ENCODE assay signal across 29 cellular contexts in the genomic region with DNA sequence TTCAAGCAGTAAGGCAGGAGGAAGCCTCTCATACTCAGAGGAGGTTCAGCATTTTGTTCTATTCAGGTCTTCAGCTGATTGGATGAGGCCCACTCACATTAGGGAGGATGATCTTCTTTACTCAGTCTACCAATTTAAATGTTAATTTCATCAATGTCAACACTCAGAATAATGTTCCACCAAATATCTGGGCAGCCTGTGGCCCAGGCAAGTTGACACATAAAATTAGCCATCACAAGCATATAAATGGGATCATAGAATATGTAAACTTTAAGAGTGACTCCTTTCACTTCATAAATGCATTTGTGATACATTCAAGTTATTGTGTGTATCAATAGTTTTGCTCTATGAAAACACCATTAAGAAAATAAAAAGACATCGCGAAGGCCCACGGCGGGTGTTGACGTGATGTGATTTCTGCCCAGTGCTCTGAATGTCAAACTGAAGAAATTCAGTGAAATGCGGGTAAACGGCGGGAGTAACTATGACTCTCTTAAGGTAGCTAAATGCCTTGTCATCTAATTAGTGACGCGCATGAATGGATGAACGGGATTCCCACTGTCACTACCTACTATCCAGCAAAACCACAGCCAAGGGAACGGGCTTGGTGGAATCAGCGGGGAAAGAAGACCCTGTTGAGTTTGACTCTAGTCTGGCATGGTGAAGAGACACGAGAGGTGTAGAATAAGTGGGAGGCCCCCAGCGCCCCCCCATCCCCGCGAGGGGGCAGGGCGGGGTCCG.
DNase-seq lines count a peak whose midpoint lies in the region; ATAC-seq and TF ChIP-seq lines count a peak whose summit lies in the region.
"Had no signal": no experiment of that assay in that cellular context is flagged by ENCODE, and none has a peak within 500 bp of the region (broad histone marks: within the 10 kb centered on the region; RNA-seq: fewer than 3 reads in every experiment).

No MANE protein-coding gene starts in this region.

- H3K36me3 ChIP-seq in GM23248 (ENCODE audit: low read depth) = no peaks in the 10 kb centered on the region
- H3K36me3 ChIP-seq: left lung, neural progenitor cell, prostate gland, uterus, WERI-Rb-1 had no signal

- in situ Hi-C loops in GM23248 (cut with MboI) = no loop called here

- TF ChIP-seq CTCF in fibroblast of the aortic adventitia (IDR thresholded peaks at IDR 0.05; ENCODE audit: insufficient read depth, low read length) = no peak

- ATAC-seq in GM21723 (IDR thresholded peaks at IDR 0.05; ENCODE audit: unreplicated experiment) (no peak), GM18502 (IDR thresholded peaks at IDR 0.05; ENCODE audit: poor library complexity, unreplicated experiment) (no peak)
- ATAC-seq: GM12878; left lung; stimulated activated effector memory CD8-positive, alpha-beta T cell treated with anti-CD3 and anti-CD28 coated beads, Interleukin-12 subunit alpha, Interleukin-12 subunit beta, amount 100 ng/mL, for 72 hours had no signal

- peak; percentile 4 for DNase-seq in GM23248
- peak; percentile 8 for DNase-seq in dermis blood vessel endothelial cell
- DNase-seq in fibroblast of the aortic adventitia (ENCODE audit: low read depth) = peak; percentile 47
- peak; percentile 1 for DNase-seq in skeletal muscle cell (ENCODE audit: low read depth)
- DNase-seq in activated CD4-positive, alpha-beta T cell treated with anti-CD3 and anti-CD28 coated beads for 48 hours = no peak
- DNase-seq: activated CD4-positive, alpha-beta T cell treated with anti-CD3 and anti-CD28 coated beads, Interleukin-2, amount 50 U/mL, for 4 hours; activated CD8-positive, alpha-beta memory T cell treated with anti-CD3 and anti-CD28 coated beads, Interleukin-2, amount 50 U/mL, for 48 hours; activated naive CD8-positive, alpha-beta T cell treated with anti-CD3 and anti-CD28 coated beads for 36 hours; AML-193; CD8-positive, alpha-beta memory T cell; cortex of kidney; DMS53; GF-D8; GOT3; Kasumi-1; left lung; NCI-H1105; NCI-H2029; NCI-H226; NCI-H748 treated with DMSO at 0.1 percent for 48 hours; stimulated activated CD4-positive, alpha-beta T cell treated with anti-CD3 and anti-CD28 coated beads, Interleukin-2, amount 100 ng/mL, for 24 hours; uterus; WERI-Rb-1 had no signal

- H3K9me3 ChIP-seq in GM23248 (ENCODE audit: low read depth) = no peaks in the 10 kb centered on the region
- H3K9me3 ChIP-seq: prostate gland had no signal

- H3K4me1 ChIP-seq in GM23248 (ENCODE audit: insufficient read depth) = no peaks in the 10 kb centered on the region
- H3K4me1 ChIP-seq: left lung, neural progenitor cell, prostate gland, uterus had no signal

- no peaks in the 10 kb centered on the region for H4K20me1 ChIP-seq in GM23248 (ENCODE audit: insufficient read depth)

- H3K9ac ChIP-seq in GM23248 = no peak overlapping the region
- H3K9ac ChIP-seq: neural progenitor cell had no signal

- H3K9me2 ChIP-seq in GM23248 (ENCODE audit: insufficient read depth) = no peaks in the 10 kb centered on the region

- H3F3A ChIP-seq in GM23248 (ENCODE audit: insufficient read depth) = no peaks in the 10 kb centered on the region

- no peak overlapping the region for H3K4me2 ChIP-seq in GM23248 (ENCODE audit: unreplicated experiment)
- H3K4me2 ChIP-seq: neural progenitor cell had no signal

- H3K79me2 ChIP-seq in GM23248 (ENCODE audit: insufficient read depth) = no peaks in the 10 kb centered on the region

- no peak overlapping the region for H3K27ac ChIP-seq in GM23248
- H3K27ac ChIP-seq: left lung, neural progenitor cell, prostate gland, uterus, WERI-Rb-1 had no signal

- H3K4me3 ChIP-seq in GM23248 (no peak overlapping the region), fibroblast of the aortic adventitia (ENCODE audit: low read depth, low read length) (no peak overlapping the region), skeletal muscle cell (ENCODE audit: low read depth, low read length) (no peak overlapping the region)
- H3K4me3 ChIP-seq: GM12878, left lung, neural progenitor cell, prostate gland, uterus had no signal

- H3K27me3 ChIP-seq in GM23248 (replicated peaks; ENCODE audit: insufficient read depth) = no peaks in the 10 kb centered on the region
- H3K27me3 ChIP-seq: left lung, neural progenitor cell, uterus had no signal

- 62 to 68% methylated on average over 13 to 19 of the region's 19 CpGs for WGBS in GM23248 (ENCODE audit: low coverage in 1 of 2, low lambda C conversion rate in 2 of 2, missing lambda C conversion rate in 2 of 2), 2 experiments

- no peak overlapping the region for H2AFZ ChIP-seq in GM23248
- H2AFZ ChIP-seq: neural progenitor cell had no signal
